Comparison of ENCODE assay signal across 9 cellular contexts in genomic region chr1:100721502-100722205, GRCh38. TPM values are rescaled to one million over a fixed set of nuclear protein-coding genes. Genes with fewer than 3 reads are reported as not detected.
DNase-seq lines count a peak whose midpoint lies in the region; ATAC-seq and TF ChIP-seq lines count a peak whose summit lies in the region.
"Had no signal": no experiment of that assay in that cellular context is flagged by ENCODE, and none has a peak within 500 bp of the region (broad histone marks: within the 10 kb centered on the region; RNA-seq: fewer than 3 reads in every experiment).

No MANE protein-coding gene starts in this region.

- H3K36me3 ChIP-seq in PC-9 (ENCODE audit: low read depth) (no peaks in the 10 kb centered on the region), ovary (no peaks in the 10 kb centered on the region), WERI-Rb-1 (no peaks in the 10 kb centered on the region)

- no peak for ATAC-seq in GM21367 (IDR thresholded peaks at IDR 0.05; ENCODE audit: unreplicated experiment)

- TF ChIP-seq EP300 in ovary (IDR thresholded peaks at IDR 0.05): no peak

- H3F3A ChIP-seq in PC-9 (ENCODE audit: insufficient read depth, low read depth): no peaks in the 10 kb centered on the region

- POLR2A ChIA-PET in PC-9 (lab: Charles Lee; ENCODE audit: unreplicated experiment): interaction anchor here (0.6 kb wide), 1 partner anchor 588 kb away, joined by 3 read pairs; no protein-coding TSS in a partner anchor

- H3K4me3 ChIP-seq in PC-9 (no peak overlapping the region), ovary (peak overlapping the region; percentile 23), WERI-Rb-1 (ENCODE audit: low read depth, low read length) (no peak overlapping the region)

- H3K4me1 ChIP-seq in PC-9 (replicated peaks; ENCODE audit: insufficient read depth) (no peaks in the 10 kb centered on the region), ovary (ENCODE audit: insufficient read depth) (peaks cover 7% of the 10 kb centered on the region)

- TF ChIP-seq CTCF in PC-9 (conservative IDR thresholded peaks at IDR 0.05) (no peak), ovary (IDR thresholded peaks at IDR 0.05) (no peak), WERI-Rb-1 (IDR thresholded peaks at IDR 0.05; ENCODE audit: low read depth, low read length) (no peak)

- CTCF ChIA-PET in PC-9 (lab: Charles Lee): no interaction called here

- WGBS in ovary, 3 donors: 4 to 11% (median 7%) methylated on average over 9 of the region's 9 CpGs

- H3K27me3 ChIP-seq in PC-9 (ENCODE audit: insufficient read depth, low read depth) (no peaks in the 10 kb centered on the region), ovary (no peaks in the 10 kb centered on the region), WERI-Rb-1 (ENCODE audit: insufficient read depth, low read depth, severe bottlenecking) (no peaks in the 10 kb centered on the region)

- peak overlapping the region; percentile 12; the same call in 1 of the 2 replicates for H3K4me2 ChIP-seq in PC-9

- no TSS peak for BruUV-seq in PC-9 (replicated peaks; lab: Mats Ljungman, UMichigan)

- no peaks in the 10 kb centered on the region for H3K9me3 ChIP-seq in PC-9 (ENCODE audit: insufficient read depth, low read depth)
- H3K9me3 ChIP-seq in ovary: no peaks in the 10 kb centered on the region
- H3K9me3 ChIP-seq in WERI-Rb-1 (ENCODE audit: severe bottlenecking): no peaks in the 10 kb centered on the region

- H4K20me1 ChIP-seq in PC-9 (ENCODE audit: insufficient read depth): no peaks in the 10 kb centered on the region

- TF ChIP-seq POLR2A in ovary (IDR thresholded peaks at IDR 0.05): no peak

- intact Hi-C loops in PC-9 (cut with micrococcal nuclease; ENCODE audit: unreplicated experiment): no loop called here
- intact Hi-C loops in ovary (cut with DNase I): no loop called here

- H3K79me2 ChIP-seq in PC-9 (ENCODE audit: low read depth): no peaks in the 10 kb centered on the region

- H3K9me2 ChIP-seq in PC-9 (ENCODE audit: insufficient read depth): peaks cover 3% of the 10 kb centered on the region; the same call in 1 of the 2 replicates

- H3K27ac ChIP-seq in PC-9 (no peak overlapping the region), ovary (no peak overlapping the region), WERI-Rb-1 (no peak overlapping the region)

- DNase-seq in AG08396 (ENCODE audit: low spot score) (peak; percentile 63), PC-9 (peak in 1 of 2 experiments; percentile 37), fibroblast of gingiva (ENCODE audit: low read depth) (peak; percentile 97), ovary (peak in 4 of 5 donors; percentile 18 to 63 (median 22)), NCI-H345 treated with DMSO at 0.1 percent for 48 hours (lab: John Stamatoyannopoulos, UW; ENCODE audit: unreplicated experiment) (no peak), iPS-NIHi11 (ENCODE audit: low spot score) (no peak), WERI-Rb-1 (no peak)

- H2AFZ ChIP-seq in PC-9: peak overlapping the region; percentile 24; the same call in 1 of the 2 replicates

RNA-seq across cellular contexts. Expression of gene VCAM1, which starts 2.1 kb away (rescaled TPM):
- total RNA-seq in PC-9 (2021) (not detected in 2 replicates), ovary (10 to 100 TPM; 19.0 to 52.6 (median 30.0) TPM)
- polyA plus RNA-seq in ovary: 10 to 100 TPM; 47.7 to 91.4 TPM
- total RNA-seq: SK-MEL-5 had no signal

Comparison
In these comparisons a context has a peak if more than half of its experiments do, and no peak if none do; other contexts are left out.
1. DNase-seq: peak in AG08396 (single experiment), fibroblast of gingiva (single experiment) and ovary (4 of 5); none in NCI-H345 treated with DMSO at 0.1 percent for 48 hours (single experiment), iPS-NIHi11 (single experiment) and WERI-Rb-1 (single experiment).
2. RNA of gene VCAM1, which starts 2.1 kb away (total RNA-seq): 19.0 to 52.6 TPM in ovary; not detected in PC-9; every median in the first group is over 10 times any median in the second.